ENCODE assay signal across 28 cellular contexts in the genomic region with DNA sequence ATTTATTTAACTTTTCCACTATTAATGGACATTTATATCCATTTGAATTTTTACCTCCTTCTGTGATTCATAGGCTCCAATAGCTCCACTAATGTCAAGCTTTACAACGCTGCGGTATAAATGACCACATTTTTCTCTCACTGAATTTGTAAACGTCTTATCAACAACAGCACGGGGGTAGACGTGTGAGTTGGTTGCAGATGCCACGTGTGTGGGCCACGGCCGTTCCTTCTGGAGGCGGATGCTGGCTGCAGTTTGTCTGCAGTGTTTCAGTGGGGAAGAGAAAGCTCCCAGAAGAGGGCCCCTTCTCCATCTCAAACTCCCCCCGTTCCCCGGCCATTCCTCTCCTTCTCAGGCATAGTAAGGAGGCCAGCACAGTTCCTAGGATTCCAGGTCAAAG.
"Had no signal": no experiment of that assay in that cellular context is flagged by ENCODE, and none has a peak within 500 bp of the region (broad histone marks: within the 10 kb centered on the region; RNA-seq: fewer than 3 reads in every experiment).

No MANE protein-coding gene starts in this region.

- H3K4me3 Mint-ChIP-seq: activated CD8-positive, alpha-beta T cell treated with anti-CD3 and anti-CD28 coated beads, Interleukin-2, amount 10 ng/mL, durations not matched to agents 7 days and 5 days; activated naive CD8-positive, alpha-beta T cell treated with anti-CD3 and anti-CD28 coated beads, Interleukin-2, amount 10 ng/mL, durations not matched to agents 7 days and 5 days; WTC11 had no signal

- H3K4me1 Mint-ChIP-seq: activated naive CD8-positive, alpha-beta T cell treated with anti-CD3 and anti-CD28 coated beads, Interleukin-2, amount 10 ng/mL, durations not matched to agents 7 days and 5 days; WTC11 had no signal

- H3K4me1 ChIP-seq: adrenal gland, breast epithelium had no signal

- H3K27ac Mint-ChIP-seq: activated CD8-positive, alpha-beta T cell treated with anti-CD3 and anti-CD28 coated beads, Interleukin-2, amount 10 ng/mL, durations not matched to agents 7 days and 5 days; activated naive CD8-positive, alpha-beta T cell treated with anti-CD3 and anti-CD28 coated beads, Interleukin-2, amount 10 ng/mL, durations not matched to agents 7 days and 5 days; WTC11 had no signal

- DNase-seq: activated CD4-positive, alpha-beta T cell treated with anti-CD3 and anti-CD28 coated beads for 48 hours; activated CD4-positive, alpha-beta T cell treated with anti-CD3 and anti-CD28 coated beads, Interleukin-2, amount 50 U/mL, for 4 hours; activated CD4-positive, CD25-positive, alpha-beta regulatory T cell treated with anti-CD3 and anti-CD28 coated beads, Interleukin-2, amount 50 U/mL, for 72 hours; activated CD8-positive, alpha-beta memory T cell treated with anti-CD3 and anti-CD28 coated beads, Interleukin-2, amount 50 U/mL, for 48 hours; activated CD8-positive, alpha-beta T cell treated with anti-CD3 and anti-CD28 coated beads, Interleukin-2, amount 10 ng/mL, durations not matched to agents 7 days and 5 days; activated naive CD4-positive, alpha-beta T cell treated with anti-CD3 and anti-CD28 coated beads, Interleukin-2, amount 50 U/mL, for 16 hours; activated naive CD8-positive, alpha-beta T cell treated with anti-CD3 and anti-CD28 coated beads, Interleukin-2, amount 10 ng/mL, durations not matched to agents 7 days and 5 days; activated T-cell treated with anti-CD3 and anti-CD28 coated beads, Interleukin-2, amount 50 U/mL, for 1 hour; adrenal gland; caudate nucleus; MG63; MV-4-11; NCI-H1092 treated with DMSO at 0.1 percent for 48 hours; NCI-H1417 treated with DMSO at 0.1 percent for 48 hours; NCI-H1694; NCI-H2029; NCI-H2107; NCI-H2171 treated with DMSO at 0.1 percent for 48 hours; NCI-H226; NCI-H526 treated with DMSO at 0.1 percent for 48 hours; NCI-H82; RPMI8226; SK-N-SH; T-helper 1 cell had no signal

- H3K9me3 Mint-ChIP-seq: activated naive CD8-positive, alpha-beta T cell treated with anti-CD3 and anti-CD28 coated beads, Interleukin-2, amount 10 ng/mL, durations not matched to agents 7 days and 5 days had no signal

- H3K27me3 ChIP-seq: adrenal gland, breast epithelium, MG63 had no signal

- ATAC-seq: activated CD8-positive, alpha-beta T cell treated with anti-CD3 and anti-CD28 coated beads, Interleukin-2, amount 10 ng/mL, durations not matched to agents 7 days and 5 days; Panc1; Right ventricle myocardium inferior; WTC11 had no signal

- H3K9ac ChIP-seq: SK-N-SH had no signal

- H3K27ac ChIP-seq: adrenal gland, breast epithelium had no signal

- H3K36me3 Mint-ChIP-seq: activated naive CD8-positive, alpha-beta T cell treated with anti-CD3 and anti-CD28 coated beads, Interleukin-2, amount 10 ng/mL, durations not matched to agents 7 days and 5 days; WTC11 had no signal

- H3K36me3 ChIP-seq: adrenal gland, breast epithelium, MG63 had no signal

- H3K4me2 ChIP-seq: SK-N-SH had no signal

- H3K9me3 ChIP-seq: adrenal gland, breast epithelium, MG63, SK-N-SH had no signal

- H3K4me3 ChIP-seq: adrenal gland, breast epithelium, MG63 had no signal
